1 cellular context compared by ENCODE assay signal in genomic region chr6:156801712-156802111, GRCh38.
TF ChIP-seq lines count a peak whose summit lies in the region.

No MANE protein-coding gene starts in this region.

TF ChIP-seq in liver, 16 proteins besides CTCF, POLR2A, EP300 and RAD21 (continued from another document):
- TF ChIP-seq REST (IDR thresholded peaks at IDR 0.05): no peak
TF ChIP-seq in liver: peak in this region for 8.
